Comparison of ENCODE assay signal across 22 cellular contexts in genomic region chr2:192254444-192254843, GRCh38. TPM values are rescaled to one million over a fixed set of nuclear protein-coding genes. Genes with fewer than 3 reads are reported as not detected.
"Had no signal": no experiment of that assay in that cellular context is flagged by ENCODE, and none has a peak within 500 bp of the region (broad histone marks: within the 10 kb centered on the region; RNA-seq: fewer than 3 reads in every experiment).

No MANE protein-coding gene starts in this region.

- ATAC-seq: activated T-cell treated with anti-CD3 and anti-CD28 coated beads, Interleukin-2, amount 50 U/mL, for 72 hours; effector memory CD8-positive, alpha-beta T cell; gastrocnemius medialis; stimulated activated naive CD8-positive, alpha-beta T cell treated with anti-CD3 and anti-CD28 coated beads, Interleukin-15, Interleukin-2, amounts not matched to agents 100 U/mL and 50 U/mL, for 24 hours; T-helper 17 cell had no signal

- H3K9me3 Mint-ChIP-seq: activated T-cell treated with anti-CD3 and anti-CD28 coated beads, Interleukin-2, amount 50 U/mL, for 72 hours; dendritic cell treated with granulocyte-macrophage colony-stimulating factor and Interleukin-4, amounts not matched to agents 40 ng/mL and 50 ng/mL, for 4 days; neural crest cell; type B pancreatic cell had no signal

- H3K27me3 ChIP-seq: gastrocnemius medialis had no signal

- H3K36me3 Mint-ChIP-seq: activated naive CD8-positive, alpha-beta T cell; type B pancreatic cell had no signal

- H3K4me1 Mint-ChIP-seq: T-helper 17 cell had no signal

- H3K27ac ChIP-seq: epithelial cell of prostate, gastrocnemius medialis, parathyroid adenoma, skin epidermis had no signal

- H3K27me3 Mint-ChIP-seq: activated naive CD8-positive, alpha-beta T cell; dendritic cell treated with granulocyte-macrophage colony-stimulating factor and Interleukin-4, amounts not matched to agents 40 ng/mL and 50 ng/mL, for 4 days; effector memory CD8-positive, alpha-beta T cell; T-helper 17 cell; type B pancreatic cell had no signal

- H3K4me3 Mint-ChIP-seq: activated naive CD8-positive, alpha-beta T cell; activated T-cell treated with anti-CD3 and anti-CD28 coated beads, Interleukin-2, amount 50 U/mL, for 72 hours; dendritic cell treated with granulocyte-macrophage colony-stimulating factor and Interleukin-4, amounts not matched to agents 40 ng/mL and 50 ng/mL, for 4 days; effector memory CD8-positive, alpha-beta T cell; neural crest cell; T-helper 17 cell; type B pancreatic cell had no signal

- H3K4me3 ChIP-seq: gastrocnemius medialis, skin epidermis had no signal

- DNase-seq: activated CD4-positive, alpha-beta T cell treated with anti-CD3 and anti-CD28 coated beads for 4 hours; activated CD8-positive, alpha-beta memory T cell treated with anti-CD3 and anti-CD28 coated beads, Interleukin-2, amount 50 U/mL, for 48 hours; activated gamma-delta T cell treated with Interleukin-2 at 50 U/mL for 16 hours; activated T-cell treated with anti-CD3 and anti-CD28 coated beads, Interleukin-2, amount 50 U/mL, for 72 hours; aorta; cerebellar nuclear complex; effector memory CD8-positive, alpha-beta T cell; gastrocnemius medialis; kidney glomerular epithelial cell; mesendoderm; stimulated activated CD4-positive, alpha-beta T cell treated with anti-CD3 and anti-CD28 coated beads, Interleukin-4, amount 100 ng/mL, for 4 hours; stimulated activated CD8-positive, alpha-beta memory T cell treated with anti-CD3 and anti-CD28 coated beads, Interleukin-4, amount 100 ng/mL, for 48 hours; stimulated activated naive CD8-positive, alpha-beta T cell treated with anti-CD3 and anti-CD28 coated beads, Interleukin-15, Interleukin-2, amounts not matched to agents 100 U/mL and 50 U/mL, for 24 hours; T-helper 17 cell had no signal

- H3K9me3 ChIP-seq: gastrocnemius medialis had no signal

- H3K4me1 ChIP-seq: gastrocnemius medialis, parathyroid adenoma had no signal

- H3K36me3 ChIP-seq: gastrocnemius medialis had no signal

- H3K27ac Mint-ChIP-seq: activated naive CD8-positive, alpha-beta T cell; activated T-cell treated with anti-CD3 and anti-CD28 coated beads, Interleukin-2, amount 50 U/mL, for 72 hours; dendritic cell treated with granulocyte-macrophage colony-stimulating factor and Interleukin-4, amounts not matched to agents 40 ng/mL and 50 ng/mL, for 4 days; effector memory CD8-positive, alpha-beta T cell; T-helper 17 cell; type B pancreatic cell had no signal

RNA-seq across cellular contexts. Expression of gene TMEFF2, which starts 59.7 kb away (rescaled TPM):
- total RNA-seq: activated T-cell treated with anti-CD3 and anti-CD28 coated beads, Interleukin-2, amount 50 U/mL, for 72 hours; liver; T-helper 17 cell had no signal
